Comparison of ENCODE assay signal across 7 cellular contexts in genomic region chr4:144646523-144647094, GRCh38. TPM values are rescaled to one million over a fixed set of nuclear protein-coding genes. Genes with fewer than 3 reads are reported as not detected.
DNase-seq lines count a peak whose midpoint lies in the region; ATAC-seq and TF ChIP-seq lines count a peak whose summit lies in the region.

No MANE protein-coding gene starts in this region.

- intact Hi-C loops in MCF 10A (cut with micrococcal nuclease) (no loop called here), lower leg skin (cut with DNase I; ENCODE audit: low total_unique reads) (no loop called here)

- BruUV-seq in MCF 10A (replicated peaks; lab: Mats Ljungman, UMichigan) = no TSS peak

- no peak for TF ChIP-seq POLR2A in lower leg skin (IDR thresholded peaks at IDR 0.05)

- ATAC-seq in HG03442 (IDR thresholded peaks at IDR 0.05; ENCODE audit: unreplicated experiment) = no peak

- H3K4me3 ChIP-seq in GM12875 (ENCODE audit: low read depth, low read length) (peak overlapping the region; percentile 3), lower leg skin (ENCODE audit: low read depth, poor library complexity, severe bottlenecking) (peak overlapping the region; percentile 32)

- peak overlapping the region; percentile 80 for H3K4me3 Mint-ChIP-seq in MCF 10A (ENCODE audit: unreplicated experiment)

- peak overlapping the region; percentile 88 for H3K27ac ChIP-seq in temporal lobe (ENCODE audit: low read depth, low read length)

- DNase-seq in HT1080 (ENCODE audit: low read depth) = peak; percentile 63
- peak; percentile 13 for DNase-seq in MCF 10A (ENCODE audit: unreplicated experiment)
- DNase-seq in lower leg skin (ENCODE audit: low spot score in 2 of 2) = no peak
- DNase-seq in stimulated activated CD4-positive, alpha-beta T cell treated with anti-CD3 and anti-CD28 coated beads, Interleukin-4, amount 100 ng/mL, for 4 hours = no peak

- CTCF ChIA-PET in MCF 10A (lab: Yijun Ruan, JAX) = no interaction called here

- POLR2A ChIA-PET in MCF 10A (lab: Yijun Ruan, JAX) = no interaction called here

- no peak overlapping the region for H3K27ac Mint-ChIP-seq in MCF 10A (ENCODE audit: low read depth, unreplicated experiment)

- 2 to 3% methylated on average over 22 of the region's 22 CpGs for WGBS in lower leg skin, 2 donors

- TF ChIP-seq CTCF in GM12875 (IDR thresholded peaks at IDR 0.05; ENCODE audit: borderline replicate concordance, insufficient read depth, low read depth, low read length) = no peak
- TF ChIP-seq CTCF in MCF 10A (IDR thresholded peaks at IDR 0.05; ENCODE audit: unreplicated experiment) = no peak
- TF ChIP-seq CTCF in lower leg skin (IDR thresholded peaks at IDR 0.05) = no peak

- no peaks in the 10 kb centered on the region for H3K36me3 Mint-ChIP-seq in MCF 10A (ENCODE audit: insufficient read depth, unreplicated experiment)

- no peaks in the 10 kb centered on the region for H3K9me3 Mint-ChIP-seq in MCF 10A (ENCODE audit: unreplicated experiment)

- H3K4me1 Mint-ChIP-seq in MCF 10A (ENCODE audit: insufficient read depth, unreplicated experiment) = peaks cover 8% of the 10 kb centered on the region

- peaks cover 14% of the 10 kb centered on the region for H3K27me3 Mint-ChIP-seq in MCF 10A (ENCODE audit: insufficient read depth, unreplicated experiment)

RNA-seq across cellular contexts. Expression of gene HHIP, which starts 0.7 kb away (rescaled TPM):
- 36.9 and 48.8 TPM in 2 replicates for total RNA-seq in HT1080 (2014; rRNA removed; shearing (Covaris generic))
- 62.8 and 90.6 TPM in 2 replicates for polyA plus RNA-seq in HT1080 (2015; cell fraction: cytosol; rRNA removed)
- 232 and 251 TPM in 2 replicates for polyA plus RNA-seq in HT1080 (2015; cell fraction: nucleus; rRNA removed)
- total RNA-seq in MCF 10A (2022) (0.12 TPM in 1 of 2 replicates, not detected in the other), lower leg skin (under 1 TPM in 2 of 4 donors, not detected in 2; 0.03 to 0.04 TPM), temporal lobe (2.0 TPM)

Comparison
In these comparisons a context has a peak if more than half of its experiments do, and no peak if none do; other contexts are left out.
1. DNase-seq: peak in HT1080 (single experiment) and MCF 10A (single experiment); none in lower leg skin (0 of 2) and stimulated activated CD4-positive, alpha-beta T cell treated with anti-CD3 and anti-CD28 coated beads, Interleukin-4, amount 100 ng/mL, for 4 hours (0 of 2).
2. RNA of gene HHIP, which starts 0.7 kb away (total RNA-seq): 36.9 to 48.8 TPM in HT1080; 2.0 TPM in temporal lobe (single experiment), 0.12 TPM in MCF 10A and 0.03 to 0.04 TPM in lower leg skin; every median in the first group is over 10 times any median in the second.